8 cellular contexts compared by ENCODE assay signal in the genomic region with DNA sequence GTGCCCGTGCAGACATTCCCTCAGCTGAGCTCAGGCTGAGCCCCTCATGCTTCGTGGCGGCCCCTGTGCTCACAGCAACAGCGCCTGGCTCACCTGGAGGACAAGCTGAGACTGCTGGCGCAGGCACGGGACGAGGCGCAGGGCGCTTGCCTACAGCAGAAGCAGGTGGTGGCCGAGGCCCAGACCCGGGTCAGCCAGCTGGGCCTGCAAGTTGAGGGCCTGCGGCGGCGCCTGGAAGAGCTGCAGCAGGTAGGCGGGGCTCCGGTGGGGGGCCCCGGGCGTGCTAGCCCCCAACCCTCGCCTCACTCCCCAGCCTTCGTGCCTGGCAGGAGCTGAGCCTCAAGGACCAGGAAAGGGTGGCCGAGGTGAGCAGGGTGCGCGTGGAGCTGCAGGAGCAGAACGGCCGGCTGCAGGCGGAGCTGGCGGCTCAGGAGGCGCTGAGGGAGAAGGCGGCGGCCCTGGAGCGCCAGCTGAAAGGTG. TPM values are rescaled to one million over a fixed set of nuclear protein-coding genes. Genes with fewer than 3 reads are reported as not detected.
A peak's percentile ranks its signal among the peaks of the same experiment; 100 is the strongest.
DNase-seq lines count a peak whose midpoint lies in the region; ATAC-seq and TF ChIP-seq lines count a peak whose summit lies in the region.

No MANE protein-coding gene starts in this region.

- H3K36me3 ChIP-seq in lower lobe of right lung (no peaks in the 10 kb centered on the region), suprapubic skin (no peaks in the 10 kb centered on the region)

- no peaks in the 10 kb centered on the region for H3K9me3 Mint-ChIP-seq in activated naive CD4-positive, alpha-beta T cell treated with anti-CD3 and anti-CD28 coated beads, Interleukin-2, amount 50 U/mL, for 24 hours
- no peaks in the 10 kb centered on the region for H3K9me3 Mint-ChIP-seq in activated naive CD4-positive, alpha-beta T cell treated with anti-CD3 and anti-CD28 coated beads for 36 hours

- TF ChIP-seq EP300 in suprapubic skin (IDR thresholded peaks at IDR 0.05) = no peak

- WGBS in suprapubic skin = 10% methylated on average over 4 of the region's 31 CpGs

- H3K27me3 Mint-ChIP-seq in activated naive CD4-positive, alpha-beta T cell treated with anti-CD3 and anti-CD28 coated beads, Interleukin-2, amount 50 U/mL, for 24 hours = no peaks in the 10 kb centered on the region
- H3K27me3 Mint-ChIP-seq in activated naive CD4-positive, alpha-beta T cell treated with anti-CD3 and anti-CD28 coated beads for 36 hours (ENCODE audit: low read depth) = no peaks in the 10 kb centered on the region
- no peaks in the 10 kb centered on the region for H3K27me3 Mint-ChIP-seq in T-helper 17 cell

- CTCF ChIA-PET in activated naive CD4-positive, alpha-beta T cell treated with anti-CD3 and anti-CD28 coated beads for 36 hours (lab: Charles Lee) = interaction anchor here (0.5 to 3.3 kb wide), 18 partner anchors 8 to 466 kb away, joined by 3 to 23 read pairs (median 5); partner anchors contain the start of genes DCXR, DUS1L and NOTUM

- H3K4me1 Mint-ChIP-seq in activated naive CD4-positive, alpha-beta T cell treated with anti-CD3 and anti-CD28 coated beads, Interleukin-2, amount 50 U/mL, for 24 hours = peaks cover 7% of the 10 kb centered on the region
- H3K4me1 Mint-ChIP-seq in activated naive CD4-positive, alpha-beta T cell treated with anti-CD3 and anti-CD28 coated beads for 36 hours (ENCODE audit: low read depth) = peaks cover 3% of the 10 kb centered on the region
- peaks cover 12% of the 10 kb centered on the region for H3K4me1 Mint-ChIP-seq in T-helper 17 cell

- H3K9me3 ChIP-seq in T-helper 17 cell (ENCODE audit: control insufficient read depth, low read length, poor library complexity, severe bottlenecking) (no peaks in the 10 kb centered on the region), lower lobe of right lung (no peaks in the 10 kb centered on the region), suprapubic skin (no peaks in the 10 kb centered on the region)

- no peaks in the 10 kb centered on the region for H3K36me3 Mint-ChIP-seq in activated naive CD4-positive, alpha-beta T cell treated with anti-CD3 and anti-CD28 coated beads, Interleukin-2, amount 50 U/mL, for 24 hours
- peaks cover 6% of the 10 kb centered on the region for H3K36me3 Mint-ChIP-seq in activated naive CD4-positive, alpha-beta T cell treated with anti-CD3 and anti-CD28 coated beads for 36 hours (ENCODE audit: low read depth)
- no peaks in the 10 kb centered on the region for H3K36me3 Mint-ChIP-seq in T-helper 17 cell (ENCODE audit: low read depth)

- H3K27ac ChIP-seq in lower lobe of right lung (no peak overlapping the region), suprapubic skin (no peak overlapping the region)

- H3K4me3 ChIP-seq in lower lobe of right lung (peak overlapping the region; percentile 62), suprapubic skin (peak overlapping the region; percentile 64)

- TF ChIP-seq CTCF in lower lobe of right lung (IDR thresholded peaks at IDR 0.05) (no peak), suprapubic skin (IDR thresholded peaks at IDR 0.05) (no peak)

- TF ChIP-seq POLR2A in suprapubic skin (IDR thresholded peaks at IDR 0.05) = no peak

- H3K4me3 Mint-ChIP-seq in activated naive CD4-positive, alpha-beta T cell treated with anti-CD3 and anti-CD28 coated beads, Interleukin-2, amount 50 U/mL, for 24 hours = peak overlapping the region; percentile 88
- H3K4me3 Mint-ChIP-seq in activated naive CD4-positive, alpha-beta T cell treated with anti-CD3 and anti-CD28 coated beads for 36 hours = no peak overlapping the region
- peak overlapping the region; percentile 60 for H3K4me3 Mint-ChIP-seq in T-helper 17 cell

- DNase-seq in activated naive CD4-positive, alpha-beta T cell treated with anti-CD3 and anti-CD28 coated beads for 36 hours = no peak
- no peak for DNase-seq in T-helper 17 cell
- no peak for DNase-seq in lower lobe of right lung
- DNase-seq in suprapubic skin (ENCODE audit: low spot score in 2 of 2) = no peak
- DNase-seq in activated CD4-positive, alpha-beta T cell treated with anti-CD3 and anti-CD28 coated beads for 4 hours = no peak
- DNase-seq in activated CD8-positive, alpha-beta memory T cell treated with anti-CD3 and anti-CD28 coated beads for 24 hours = no peak

- intact Hi-C loops in activated naive CD4-positive, alpha-beta T cell treated with anti-CD3 and anti-CD28 coated beads for 36 hours (cut with micrococcal nuclease) = loop anchor here (1.0 to 10.0 kb wide), 5 partner anchors 68 to 515 kb away; partner anchors contain the start of genes ACTG1, FASN and TEX19
- intact Hi-C loops in lower lobe of right lung (cut with DNase I) = loop anchor here (5.0 kb wide), 1 partner anchor 132 kb away; no protein-coding TSS in a partner anchor

- ATAC-seq in T-helper 17 cell = no peak
- ATAC-seq in lower lobe of right lung = peak in 1 of 2 donors; percentile 1
- ATAC-seq in activated CD4-positive, CD25-positive, alpha-beta regulatory T cell treated with anti-CD3 and anti-CD28 coated beads, Interleukin-2, amount 50 U/mL, for 24 hours = no peak

- H3K27me3 ChIP-seq in lower lobe of right lung (ENCODE audit: low read depth) (peaks cover 8% of the 10 kb centered on the region), suprapubic skin (peaks cover 7% of the 10 kb centered on the region)

- H3K4me1 ChIP-seq in lower lobe of right lung (peaks cover 18% of the 10 kb centered on the region), suprapubic skin (peaks cover 30% of the 10 kb centered on the region)

- H3K27ac Mint-ChIP-seq in activated naive CD4-positive, alpha-beta T cell treated with anti-CD3 and anti-CD28 coated beads, Interleukin-2, amount 50 U/mL, for 24 hours = no peak overlapping the region
- H3K27ac Mint-ChIP-seq in activated naive CD4-positive, alpha-beta T cell treated with anti-CD3 and anti-CD28 coated beads for 36 hours = no peak overlapping the region
- peak overlapping the region; percentile 24 for H3K27ac Mint-ChIP-seq in T-helper 17 cell

RNA-seq across cellular contexts. Expression of gene RAC3, which starts 1.4 kb away (rescaled TPM):
- total RNA-seq in activated naive CD4-positive, alpha-beta T cell treated with anti-CD3 and anti-CD28 coated beads for 36 hours = 1 to 10 TPM; 4.5 to 4.8 TPM
- 1 to 10 TPM; 2.6 to 3.1 TPM for total RNA-seq in T-helper 17 cell
- total RNA-seq in lower lobe of right lung = 2.8 TPM
- 10 to 100 TPM; 13.7 to 34.1 (median 14.8) TPM for total RNA-seq in suprapubic skin

RNA-seq across cellular contexts. Expression of gene LRRC45, which starts 6.9 kb away (rescaled TPM):
- total RNA-seq in activated naive CD4-positive, alpha-beta T cell treated with anti-CD3 and anti-CD28 coated beads for 36 hours = 10 to 100 TPM; 12.0 to 12.5 TPM
- 10 to 100 TPM; 12.9 to 13.5 TPM for total RNA-seq in T-helper 17 cell
- total RNA-seq in lower lobe of right lung = 17.3 TPM
- total RNA-seq in suprapubic skin = 10 to 100 TPM; 14.1 to 18.7 (median 15.4) TPM

RNA-seq across cellular contexts. Expression of gene CENPX, which starts 7.4 kb away (rescaled TPM):
- total RNA-seq in activated naive CD4-positive, alpha-beta T cell treated with anti-CD3 and anti-CD28 coated beads for 36 hours = 10 to 100 TPM; 55.8 to 57.8 TPM
- total RNA-seq in T-helper 17 cell (10 to 100 TPM; 20.9 to 21.1 TPM), lower lobe of right lung (43.8 TPM), suprapubic skin (10 to 100 TPM; 75.8 to 81.6 (median 76.8) TPM)

RNA-seq across cellular contexts. Expression of gene DCXR, which starts 7.5 kb away (rescaled TPM):
- total RNA-seq in activated naive CD4-positive, alpha-beta T cell treated with anti-CD3 and anti-CD28 coated beads for 36 hours = 100 to 1,000 TPM; 139 to 146 TPM
- total RNA-seq in T-helper 17 cell = 10 to 100 TPM; 55.6 to 77.5 TPM
- total RNA-seq in lower lobe of right lung = 133 TPM
- total RNA-seq in suprapubic skin = 100 to 1,000 TPM; 160 to 267 (median 222) TPM

RNA-seq across cellular contexts. Expression of gene RFNG, which starts 21.6 kb away (rescaled TPM):
- 10 to 100 TPM; 17.6 to 18.0 TPM for total RNA-seq in activated naive CD4-positive, alpha-beta T cell treated with anti-CD3 and anti-CD28 coated beads for 36 hours
- total RNA-seq in T-helper 17 cell = 10 to 100 TPM; 26.5 to 28.3 TPM
- 35.1 TPM for total RNA-seq in lower lobe of right lung
- 10 to 100 TPM; 46.0 to 61.0 (median 50.8) TPM for total RNA-seq in suprapubic skin
